In genomic region chr3:69433016-69433937, GRCh38 we compare ENCODE assay signal across 1 cellular context.
TF ChIP-seq lines count a peak whose summit lies in the region.

No MANE protein-coding gene starts in this region.

TF ChIP-seq in GM23338, 12 proteins besides CTCF, POLR2A, EP300 and RAD21 (continued from another document):
- TF ChIP-seq EZH2phosphoT487 (IDR thresholded peaks at IDR 0.05; ENCODE audit: unreplicated experiment), result no peak
- no peak for TF ChIP-seq NANOG (IDR thresholded peaks at IDR 0.05; ENCODE audit: borderline replicate concordance)
- TF ChIP-seq ZNF462 (CRISPR knock-in tag; IDR thresholded peaks at IDR 0.05), result no peak
- no peak for TF ChIP-seq ETS1 (IDR thresholded peaks at IDR 0.05)
